In the genomic region with DNA sequence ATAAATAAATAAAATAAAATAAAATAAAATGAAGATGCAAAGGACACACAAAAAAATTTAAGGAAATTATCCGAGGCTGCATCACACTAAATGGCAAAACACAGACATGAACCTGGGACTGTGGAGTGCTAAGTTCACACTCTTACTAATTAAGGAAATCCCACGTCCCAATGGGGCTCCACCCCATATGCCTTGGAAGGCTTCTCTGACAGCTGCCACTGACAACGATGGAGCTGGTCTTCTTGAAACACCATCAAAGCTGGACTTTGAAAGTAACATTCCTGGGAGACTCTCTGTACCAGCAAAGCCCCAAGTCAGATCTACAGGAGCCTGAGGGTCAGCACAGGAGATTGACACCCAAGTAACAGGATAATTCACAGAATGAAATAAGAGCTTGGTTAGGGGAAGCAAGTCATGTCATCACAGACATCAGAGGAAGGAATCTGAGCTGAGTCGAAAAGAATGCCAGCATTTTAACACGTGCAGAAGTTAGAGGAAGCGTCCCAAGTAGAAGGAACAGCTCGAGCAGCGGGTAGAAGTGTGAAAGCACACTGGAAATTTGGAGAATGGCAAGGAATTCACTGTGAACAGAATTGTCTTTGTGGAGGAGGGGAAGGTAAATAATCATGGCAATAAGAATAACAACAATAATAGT, we compare ENCODE assay signal across 21 cellular contexts. TPM values are rescaled to one million over a fixed set of nuclear protein-coding genes. Genes with fewer than 3 reads are reported as not detected.
A peak's percentile ranks its signal among the peaks of the same experiment; 100 is the strongest.
DNase-seq lines count a peak whose midpoint lies in the region; ATAC-seq and TF ChIP-seq lines count a peak whose summit lies in the region.
"Had no signal": no experiment of that assay in that cellular context is flagged by ENCODE, and none has a peak within 500 bp of the region (broad histone marks: within the 10 kb centered on the region; RNA-seq: fewer than 3 reads in every experiment).

No MANE protein-coding gene starts in this region.

- H2BK120ac ChIP-seq in trophoblast cell (ENCODE audit: insufficient read depth, low read length, poor library complexity) = no peak overlapping the region

- H2BK12ac ChIP-seq in trophoblast cell (ENCODE audit: low read length) = no peak overlapping the region

- peak overlapping the region in 2 of 7 donors; percentile 13 to 51 for H3K4me3 Mint-ChIP-seq in CD8-positive, alpha-beta memory T cell
- H3K4me3 Mint-ChIP-seq in WTC11 = no peak overlapping the region; the same call in 1 of the 2 replicates
- H3K4me3 Mint-ChIP-seq in immature natural killer cell = peak overlapping the region; percentile 0 to 68 (median 49)
- H3K4me3 Mint-ChIP-seq: stimulated activated naive CD8-positive, alpha-beta T cell treated with anti-CD3 and anti-CD28 coated beads, Interleukin-15, Interleukin-2, amounts not matched to agents 100 ng/mL and 50 ng/mL, for 24 hours had no signal

- H3K9ac ChIP-seq in trophoblast cell (ENCODE audit: low read length) = no peak overlapping the region

- H3K23ac ChIP-seq in trophoblast cell (ENCODE audit: low read length) = no peak overlapping the region

- H3K36me3 ChIP-seq in CD8-positive, alpha-beta memory T cell (ENCODE audit: insufficient read depth, low read length) = peaks cover 4% of the 10 kb centered on the region
- H3K36me3 ChIP-seq in trophoblast cell (ENCODE audit: control insufficient read depth in 1 of 2, insufficient read depth in 2 of 2, low read length in 2 of 2) = peaks cover 0 to 4% of the 10 kb centered on the region in 2 experiments
- H3K36me3 ChIP-seq: vagina had no signal

- CTCF ChIA-PET in CD8-positive, alpha-beta memory T cell (lab: Charles Lee) = interaction anchor here (0.7 kb wide), 1 partner anchor 67 kb away, joined by 3 read pairs; no protein-coding TSS in a partner anchor
- CTCF ChIA-PET in WTC11 (lab: Charles Lee) = interaction anchor here (0.7 to 0.8 kb wide), 2 partner anchors 73 to 1584 kb away, joined by 3 read pairs; no protein-coding TSS in a partner anchor

- H3K79me1 ChIP-seq in trophoblast cell (ENCODE audit: low read length) = no peaks in the 10 kb centered on the region

- no peaks in the 10 kb centered on the region for H3K79me2 ChIP-seq in trophoblast cell (ENCODE audit: control insufficient read depth, insufficient read depth, low read length, poor library complexity)

- POLR2A ChIA-PET in CD8-positive, alpha-beta memory T cell (lab: Charles Lee) = interaction anchor here (0.5 to 0.7 kb wide), 3 partner anchors 51 to 58 kb away, joined by 3 to 8 read pairs (median 3); no protein-coding TSS in a partner anchor
- POLR2A ChIA-PET in WTC11 (lab: Charles Lee) = interaction anchor here (0.6 to 0.7 kb wide), 2 partner anchors 24 to 64 kb away, joined by 3 to 6 read pairs; a partner anchor contains a TSS

- whole genome bisulfite sequencing in trophoblast cell (ENCODE audit: extremely low coverage, insufficient coverage, insufficient read length) = no CpG with 5 or more reads among the region's 8 CpGs

- no peaks in the 10 kb centered on the region for H3K27me3 ChIP-seq in CD8-positive, alpha-beta memory T cell (ENCODE audit: insufficient read depth, low read length, poor library complexity, severe bottlenecking)
- H3K27me3 ChIP-seq in trophoblast cell (ENCODE audit: insufficient read depth, low read length) = no peaks in the 10 kb centered on the region
- H3K27me3 ChIP-seq: vagina had no signal

- no peak overlapping the region for H2AK5ac ChIP-seq in trophoblast cell (ENCODE audit: low read length)

- peaks cover 78 to 92% (median 88%) of the 10 kb centered on the region in 3 donors for H3K4me1 Mint-ChIP-seq in CD8-positive, alpha-beta memory T cell
- peaks cover 81% of the 10 kb centered on the region for H3K4me1 Mint-ChIP-seq in WTC11
- H3K4me1 Mint-ChIP-seq in immature natural killer cell = peaks cover 92% of the 10 kb centered on the region in 2 donors

- peak overlapping the region; percentile 6 to 88 (median 68) for H3K27ac Mint-ChIP-seq in CD8-positive, alpha-beta memory T cell
- H3K27ac Mint-ChIP-seq in WTC11 = peak overlapping the region; percentile 66
- H3K27ac Mint-ChIP-seq in immature natural killer cell = peak overlapping the region; percentile 76 to 89 (median 83)
- H3K27ac Mint-ChIP-seq: stimulated activated naive CD8-positive, alpha-beta T cell treated with anti-CD3 and anti-CD28 coated beads, Interleukin-15, Interleukin-2, amounts not matched to agents 100 ng/mL and 50 ng/mL, for 24 hours had no signal

- H3K4me1 ChIP-seq in CD8-positive, alpha-beta memory T cell (ENCODE audit: insufficient read depth, low read length) = peaks cover 55% of the 10 kb centered on the region
- H3K4me1 ChIP-seq in trophoblast cell (ENCODE audit: control insufficient read depth in 1 of 2, insufficient read depth in 2 of 2, low read length in 2 of 2) = peaks cover 0 to 2% of the 10 kb centered on the region in 2 experiments

- H3K4me3 ChIP-seq in CD8-positive, alpha-beta memory T cell (ENCODE audit: low read length) = no peak overlapping the region
- H3K4me3 ChIP-seq in trophoblast cell (ENCODE audit: low read depth, low read length) = no peak overlapping the region
- H3K4me3 ChIP-seq: skin epidermis, vagina had no signal

- ATAC-seq in WTC11 (no peak), HG03135 (IDR thresholded peaks at IDR 0.05; ENCODE audit: unreplicated experiment) (no peak), HG03139 (IDR thresholded peaks at IDR 0.05; ENCODE audit: unreplicated experiment) (no peak), GM18873 (IDR thresholded peaks at IDR 0.05; ENCODE audit: low FRiP score, unreplicated experiment) (no peak)

- no peaks in the 10 kb centered on the region for H3K9me3 Mint-ChIP-seq in CD8-positive, alpha-beta memory T cell
- H3K9me3 Mint-ChIP-seq in WTC11 (no peaks in the 10 kb centered on the region), immature natural killer cell (no peaks in the 10 kb centered on the region)
- H3K9me3 Mint-ChIP-seq: stimulated activated naive CD8-positive, alpha-beta T cell treated with anti-CD3 and anti-CD28 coated beads, Interleukin-15, Interleukin-2, amounts not matched to agents 100 ng/mL and 50 ng/mL, for 24 hours had no signal

- no peak overlapping the region for H3K4ac ChIP-seq in trophoblast cell (ENCODE audit: low read depth, low read length)

- DNase-seq in CD8-positive, alpha-beta memory T cell = no peak
- DNase-seq in WTC11 (ENCODE audit: low spot score) = no peak
- DNase-seq in immature natural killer cell = no peak
- peak; percentile 42 to 66 for DNase-seq in trophoblast cell
- no peak for DNase-seq in activated CD8-positive, alpha-beta memory T cell treated with anti-CD3 and anti-CD28 coated beads, Interleukin-2, amount 50 U/mL, for 48 hours
- DNase-seq: activated CD4-positive, alpha-beta T cell treated with anti-CD3 and anti-CD28 coated beads, Interleukin-2, amount 50 U/mL, for 48 hours; cortex of kidney; DND-41; NCI-H1417; NCI-H226; nucleus accumbens; SHP77 treated with DMSO at 0.1 percent for 48 hours had no signal

- H3K27ac ChIP-seq in CD8-positive, alpha-beta memory T cell (ENCODE audit: low read depth, low read length) = no peak overlapping the region
- no peak overlapping the region for H3K27ac ChIP-seq in trophoblast cell (ENCODE audit: low read depth, low read length)
- H3K27ac ChIP-seq: skin epidermis, vagina had no signal

- peaks cover 0 to 60% (median 5%) of the 10 kb centered on the region in 3 donors for H3K36me3 Mint-ChIP-seq in CD8-positive, alpha-beta memory T cell
- H3K36me3 Mint-ChIP-seq in WTC11 = peaks cover 17% of the 10 kb centered on the region
- H3K36me3 Mint-ChIP-seq in immature natural killer cell = peaks cover 6 to 41% (median 31%) of the 10 kb centered on the region in 3 donors

- H3K4me2 ChIP-seq in trophoblast cell (ENCODE audit: low read length) = no peak overlapping the region

- peaks cover 0 to 2% of the 10 kb centered on the region in 2 donors for H3K27me3 Mint-ChIP-seq in CD8-positive, alpha-beta memory T cell
- H3K27me3 Mint-ChIP-seq in WTC11 (ENCODE audit: low read depth) (no peaks in the 10 kb centered on the region), immature natural killer cell (ENCODE audit: low read depth in 3 of 3) (peaks cover 0 to 5% (median 3%) of the 10 kb centered on the region in 3 donors)
- H3K27me3 Mint-ChIP-seq: stimulated activated naive CD8-positive, alpha-beta T cell treated with anti-CD3 and anti-CD28 coated beads, Interleukin-15, Interleukin-2, amounts not matched to agents 100 ng/mL and 50 ng/mL, for 24 hours had no signal

- H2BK5ac ChIP-seq in trophoblast cell (ENCODE audit: low read depth, low read length, poor library complexity) = no peak overlapping the region

- H4K91ac ChIP-seq in trophoblast cell (ENCODE audit: low read depth, low read length) = no peak overlapping the region

- no peak overlapping the region for H3K18ac ChIP-seq in trophoblast cell (ENCODE audit: low read length)

- H3K9me3 ChIP-seq in CD8-positive, alpha-beta memory T cell (ENCODE audit: low read length) = no peaks in the 10 kb centered on the region
- H3K9me3 ChIP-seq in trophoblast cell (ENCODE audit: insufficient read depth, low read depth, low read length) = no peaks in the 10 kb centered on the region
- H3K9me3 ChIP-seq: vagina had no signal

- TF ChIP-seq CTCF in WTC11 (IDR thresholded peaks at IDR 0.05) = no peak

- no peak overlapping the region for H4K12ac ChIP-seq in trophoblast cell (ENCODE audit: low read depth, low read length)

- no peak overlapping the region for H3K14ac ChIP-seq in trophoblast cell (ENCODE audit: low read length)

- no peak overlapping the region for H4K8ac ChIP-seq in trophoblast cell (ENCODE audit: low read depth, low read length)

- H2AFZ ChIP-seq in trophoblast cell (ENCODE audit: insufficient read depth, low read length, poor library complexity) = no peak overlapping the region

TF ChIP-seq in WTC11, 78 proteins besides CTCF, POLR2A, EP300 and RAD21:
- TF ChIP-seq ZBTB21 (CRISPR knock-in tag; IDR thresholded peaks at IDR 0.05; ENCODE audit: borderline replicate concordance) (no peak), HMGA2 (CRISPR knock-in tag; IDR thresholded peaks at IDR 0.05) (peak; percentile 88)

RNA-seq across cellular contexts. Expression of a gene that starts 13.8 kb away (rescaled TPM):
- total RNA-seq in CD8-positive, alpha-beta memory T cell = 10 to 100 TPM; 36.7 to 37.3 TPM
- 201 TPM for polyA plus RNA-seq in CD8-positive, alpha-beta memory T cell
- 57.6 to 84.2 TPM (median 75.0 TPM) in 3 replicates for total RNA-seq in WTC11 (2021)
- 100 to 1,000 TPM; 352 to 519 (median 512) TPM for polyA plus RNA-seq in immature natural killer cell
- 19.1 and 19.8 TPM in 2 replicates for polyA plus RNA-seq in trophoblast cell (2013)

RNA-seq across cellular contexts. Expression of a gene that starts 41.7 kb away (rescaled TPM):
- not detected for total RNA-seq in CD8-positive, alpha-beta memory T cell
- polyA plus RNA-seq in CD8-positive, alpha-beta memory T cell = not detected
- 4.0 to 5.1 TPM (median 4.6 TPM) in 3 replicates for total RNA-seq in WTC11 (2021)
- polyA plus RNA-seq in immature natural killer cell = not detected
- polyA plus RNA-seq in trophoblast cell (2013) = not detected in 2 replicates
- total RNA-seq: fibroblast of lung, vagina had no signal
- polyA plus RNA-seq: BJ, fibroblast of lung had no signal

RNA-seq across cellular contexts. Expression of a gene that starts 45.6 kb away (rescaled TPM):
- not detected for total RNA-seq in CD8-positive, alpha-beta memory T cell
- polyA plus RNA-seq in CD8-positive, alpha-beta memory T cell = not detected
- 0.53 to 1.1 TPM (median 0.81 TPM) in 3 replicates for total RNA-seq in WTC11 (2021)
- under 1 TPM in 2 of 3 donors, not detected in 1; 0.46 to 0.95 TPM for polyA plus RNA-seq in immature natural killer cell
- polyA plus RNA-seq in trophoblast cell (2013) = not detected in 2 replicates
- total RNA-seq: fibroblast of lung, liver, vagina had no signal
- polyA plus RNA-seq: BJ, fibroblast of lung, liver had no signal

Comparison
In these comparisons a context has a peak if more than half of its experiments do, and no peak if none do; other contexts are left out.
1. DNase-seq: peak in trophoblast cell (2 of 2); none in CD8-positive, alpha-beta memory T cell (0 of 5), WTC11 (single experiment), immature natural killer cell (0 of 3) and activated CD8-positive, alpha-beta memory T cell treated with anti-CD3 and anti-CD28 coated beads, Interleukin-2, amount 50 U/mL, for 48 hours (single experiment).
2. Peak in every context shown above with its lines, with median percentiles within 50 percentile points of each other: H3K27ac Mint-ChIP-seq.